ENCODE assay signal across 8 cellular contexts in the genomic region with DNA sequence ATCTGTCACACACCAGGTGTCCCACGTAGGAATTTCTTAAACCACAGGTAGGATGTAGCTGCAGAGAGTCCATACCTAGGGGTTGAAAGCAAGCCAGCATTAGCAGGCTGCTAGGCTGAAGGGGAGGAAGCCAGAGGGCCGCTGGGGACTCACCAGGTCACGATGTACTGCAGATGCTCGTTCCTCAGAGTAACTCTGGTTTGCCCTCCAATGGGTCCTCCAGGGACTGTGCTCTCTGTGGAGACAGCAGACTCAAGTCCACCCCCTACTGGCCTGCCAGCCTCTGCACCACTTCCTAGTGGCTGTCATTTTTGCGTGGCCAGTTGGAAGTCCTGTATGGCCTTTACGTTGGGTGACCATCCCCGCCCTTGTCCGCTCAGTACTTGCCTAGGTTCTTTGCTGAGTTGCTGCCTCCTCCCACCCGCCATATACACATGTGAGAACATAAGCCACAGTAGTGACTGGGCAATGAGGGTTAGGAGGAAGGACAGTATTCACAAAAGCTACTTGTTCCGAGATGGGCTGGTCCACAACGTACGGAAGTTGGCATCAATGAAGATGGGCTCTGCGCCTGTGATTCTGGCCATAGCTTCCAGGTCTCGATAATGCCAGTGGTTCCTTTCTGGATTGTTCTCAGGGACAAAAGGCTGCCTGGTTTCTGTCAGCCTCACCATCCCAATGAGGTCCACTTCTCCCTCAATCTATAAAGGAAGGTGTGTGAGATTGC. TPM values are rescaled to one million over a fixed set of nuclear protein-coding genes. Genes with fewer than 3 reads are reported as not detected.
DNase-seq lines count a peak whose midpoint lies in the region; TF ChIP-seq lines count a peak whose summit lies in the region.

No MANE protein-coding gene starts in this region.

- peaks cover 63% of the 10 kb centered on the region for H3K36me3 ChIP-seq in HAP-1 (replicated peaks)
- peaks cover 53% of the 10 kb centered on the region for H3K36me3 ChIP-seq in osteoblast (ENCODE audit: insufficient read depth, low read length)
- H3K36me3 ChIP-seq in ovary, result no peaks in the 10 kb centered on the region

- intact Hi-C loops in ovary (cut with DNase I), result no loop called here

- H4K20me1 ChIP-seq in osteoblast (ENCODE audit: insufficient read depth, low read length), result peaks cover 39% of the 10 kb centered on the region

- no peak for TF ChIP-seq POLR2A in ovary (IDR thresholded peaks at IDR 0.05)

- H3K4me1 ChIP-seq in HAP-1 (peaks cover 18% of the 10 kb centered on the region), osteoblast (ENCODE audit: insufficient read depth, low read length) (peaks cover 47% of the 10 kb centered on the region), ovary (ENCODE audit: insufficient read depth) (peaks cover 3% of the 10 kb centered on the region)

- DNase-seq in COR-L47 (lab: John Stamatoyannopoulos, UW) (peak; percentile 38), HAP-1 (ENCODE audit: low spot score in 2 of 2) (peak; percentile 40 to 84), SK-N-DZ (ENCODE audit: low spot score) (peak; percentile 64), dermis blood vessel endothelial cell (peak; percentile 76), osteoblast (ENCODE audit: insufficient read length, low spot score, missing footprints) (peak; percentile 92), NCI-H1048 (lab: John Stamatoyannopoulos, UW) (no peak), caudate nucleus (lab: John Stamatoyannopoulos, UW) (no peak), ovary (no peak)

- H3K9me3 ChIP-seq in HAP-1 (no peaks in the 10 kb centered on the region), osteoblast (ENCODE audit: low read depth, low read length) (no peaks in the 10 kb centered on the region), ovary (no peaks in the 10 kb centered on the region)

- TF ChIP-seq EP300 in ovary (IDR thresholded peaks at IDR 0.05), result no peak

- in situ Hi-C loops in HAP-1 (cut with MboI; ENCODE audit: low sequenced_read_pairs), result no loop called here

- H3K4me2 ChIP-seq in osteoblast (ENCODE audit: insufficient read depth, low read length), result no peak overlapping the region

- H3K4me3 ChIP-seq in HAP-1, result no peak overlapping the region
- H3K4me3 ChIP-seq in osteoblast (ENCODE audit: insufficient read depth, low read length), result no peak overlapping the region
- H3K4me3 ChIP-seq in ovary, result no peak overlapping the region

- H2AFZ ChIP-seq in osteoblast (ENCODE audit: low read length), result no peak overlapping the region

- H3K79me2 ChIP-seq in osteoblast (ENCODE audit: insufficient read depth, low read length), result peaks cover 52% of the 10 kb centered on the region

- 70 to 78% (median 76%) methylated on average over 14 of the region's 14 CpGs for WGBS in ovary, 3 donors

- H3K27ac ChIP-seq in osteoblast (ENCODE audit: low read depth, low read length) (peak overlapping the region; percentile 73), caudate nucleus (ENCODE audit: low read depth, low read length) (no peak overlapping the region), ovary (no peak overlapping the region)

- TF ChIP-seq CTCF in osteoblast (IDR thresholded peaks at IDR 0.05; ENCODE audit: extremely low read depth, low read depth, low read length), result peak; percentile 66
- TF ChIP-seq CTCF in ovary (IDR thresholded peaks at IDR 0.05), result no peak

- H3K27me3 ChIP-seq in HAP-1 (ENCODE audit: low read depth) (no peaks in the 10 kb centered on the region), osteoblast (ENCODE audit: insufficient read depth, low read length) (no peaks in the 10 kb centered on the region), ovary (no peaks in the 10 kb centered on the region)

RNA-seq across cellular contexts. Expression of a gene that starts 4.1 kb away (rescaled TPM):
- polyA plus RNA-seq in SK-N-DZ (2014; cell fraction: cytosol; rRNA removed), result 3,794 and 4,325 TPM in 2 replicates
- 2,303 and 2,962 TPM in 2 replicates for polyA plus RNA-seq in SK-N-DZ (2014; cell fraction: nucleus; rRNA removed)
- total RNA-seq in dermis blood vessel endothelial cell, result 1,936 and 2,833 TPM in 2 replicates
- total RNA-seq in osteoblast, result 1,638 and 1,763 TPM in 2 replicates
- 1,000 to 10,000 TPM; 3,805 to 5,253 (median 4,187) TPM for total RNA-seq in ovary
- 1,000 to 10,000 TPM; 5,821 to 6,397 TPM for polyA plus RNA-seq in ovary

RNA-seq across cellular contexts. Expression of a gene that starts 4.1 kb away (rescaled TPM):
- polyA plus RNA-seq in SK-N-DZ (2014; cell fraction: cytosol; rRNA removed), result 53.3 and 56.1 TPM in 2 replicates
- polyA plus RNA-seq in SK-N-DZ (2014; cell fraction: nucleus; rRNA removed), result 84.4 and 89.6 TPM in 2 replicates
- 17.7 and 26.6 TPM in 2 replicates for total RNA-seq in dermis blood vessel endothelial cell
- total RNA-seq in osteoblast, result 14.5 and 15.3 TPM in 2 replicates
- total RNA-seq in ovary, result 10 to 100 TPM; 20.6 to 43.8 (median 38.7) TPM
- polyA plus RNA-seq in ovary, result 10 to 100 TPM in 1 of 2 donors, 1 to 10 TPM in 1; 8.3 to 24.5 TPM

RNA-seq across cellular contexts. Expression of a gene that starts 4.2 kb away (rescaled TPM):
- 14.1 and 21.0 TPM in 2 replicates for polyA plus RNA-seq in SK-N-DZ (2014; cell fraction: cytosol; rRNA removed)
- polyA plus RNA-seq in SK-N-DZ (2014; cell fraction: nucleus; rRNA removed), result 32.0 and 33.8 TPM in 2 replicates
- total RNA-seq in dermis blood vessel endothelial cell (15.3 and 31.1 TPM in 2 replicates), osteoblast (21.0 and 24.8 TPM in 2 replicates), ovary (10 to 100 TPM; 23.5 to 44.7 (median 33.8) TPM)
- 10 to 100 TPM; 36.8 to 51.3 TPM for polyA plus RNA-seq in ovary

RNA-seq across cellular contexts. Expression of a gene that starts 4.3 kb away (rescaled TPM):
- 27.7 and 154 TPM in 2 replicates for polyA plus RNA-seq in SK-N-DZ (2014; cell fraction: cytosol; rRNA removed)
- 15.5 and 28.1 TPM in 2 replicates for polyA plus RNA-seq in SK-N-DZ (2014; cell fraction: nucleus; rRNA removed)
- total RNA-seq in dermis blood vessel endothelial cell (11.2 and 11.7 TPM in 2 replicates), osteoblast (10.3 and 15.2 TPM in 2 replicates), ovary (10 to 100 TPM; 13.7 to 30.4 (median 15.8) TPM)
- 10 to 100 TPM in 1 of 2 donors, 1 to 10 TPM in 1; 8.6 to 21.4 TPM for polyA plus RNA-seq in ovary

RNA-seq across cellular contexts. Expression of a gene that starts 16.1 kb away (rescaled TPM):
- polyA plus RNA-seq in SK-N-DZ (2014; cell fraction: cytosol; rRNA removed), result 10.4 and 34.6 TPM in 2 replicates
- polyA plus RNA-seq in SK-N-DZ (2014; cell fraction: nucleus; rRNA removed), result 22.5 and 30.9 TPM in 2 replicates
- total RNA-seq in dermis blood vessel endothelial cell (13.0 and 15.0 TPM in 2 replicates), osteoblast (5.9 and 7.6 TPM in 2 replicates), ovary (10 to 100 TPM; 13.6 to 24.9 (median 21.0) TPM)
- 10 to 100 TPM; 12.7 to 24.0 TPM for polyA plus RNA-seq in ovary

Comparison
In these comparisons a context has a peak if more than half of its experiments do, and no peak if none do; other contexts are left out.
1. DNase-seq: peak in COR-L47 (single experiment), HAP-1 (2 of 2), SK-N-DZ (single experiment), dermis blood vessel endothelial cell (single experiment) and osteoblast (single experiment); none in NCI-H1048 (single experiment), caudate nucleus (0 of 61) and ovary (0 of 5).